In the genomic region with DNA sequence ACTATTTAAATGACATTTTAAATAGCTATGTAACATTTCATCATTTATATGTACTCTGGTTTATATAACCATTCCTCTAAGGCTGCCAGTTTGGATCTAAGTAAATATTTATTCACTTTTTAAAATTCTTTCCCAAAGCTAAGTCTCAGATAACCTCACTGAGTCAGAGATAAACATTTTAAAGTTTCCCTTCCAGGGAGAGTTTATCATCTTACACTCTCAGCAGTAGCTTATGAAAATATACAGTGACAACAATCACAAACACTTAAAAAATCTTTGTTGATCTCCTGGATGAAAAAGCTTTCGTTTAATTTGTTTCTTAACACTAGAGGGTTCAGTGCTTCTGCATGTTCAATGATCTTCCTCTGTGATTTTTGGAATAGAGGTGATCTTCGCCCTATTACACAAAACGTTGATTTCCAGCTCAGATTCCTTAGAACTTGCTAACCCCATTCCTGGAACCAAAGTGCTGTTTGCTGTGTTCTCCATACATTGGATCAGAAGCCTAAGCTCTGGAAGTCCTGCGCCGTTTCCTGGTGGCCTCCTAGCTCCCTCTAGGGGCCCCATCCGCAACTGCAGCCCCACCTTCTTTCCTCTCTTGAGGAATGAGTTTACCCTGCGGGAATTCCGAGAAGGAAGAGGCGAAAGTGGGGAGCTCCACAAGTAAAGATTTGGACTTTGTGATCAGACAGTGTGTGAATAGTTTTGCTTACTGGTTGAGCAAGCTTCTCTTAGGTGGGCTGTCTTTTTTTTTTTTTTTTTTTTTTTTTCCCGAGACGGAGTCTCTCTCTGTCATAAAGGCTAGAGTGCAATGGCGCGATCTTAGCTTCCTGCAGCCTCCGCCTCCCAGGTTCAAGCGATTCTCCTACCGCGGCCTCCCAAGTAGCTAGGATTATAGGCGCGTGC, we compare ENCODE assay signal across 8 cellular contexts. TPM values are rescaled to one million over a fixed set of nuclear protein-coding genes. Genes with fewer than 3 reads are reported as not detected.
DNase-seq lines count a peak whose midpoint lies in the region; ATAC-seq and TF ChIP-seq lines count a peak whose summit lies in the region.

No MANE protein-coding gene starts in this region.

- peaks cover 8% of the 10 kb centered on the region for H3K36me3 Mint-ChIP-seq in Caco-2 (ENCODE audit: insufficient read depth, unreplicated experiment)

- ATAC-seq in HG03175 (IDR thresholded peaks at IDR 0.05; ENCODE audit: unreplicated experiment) (no peak), GM19397 (IDR thresholded peaks at IDR 0.05; ENCODE audit: unreplicated experiment) (no peak)

- POLR2A ChIA-PET in Caco-2 (lab: Charles Lee): no interaction called here

- no peaks in the 10 kb centered on the region for H3K27me3 Mint-ChIP-seq in Caco-2 (ENCODE audit: insufficient read depth, unreplicated experiment)

- H3K4me1 ChIP-seq in Caco-2: peaks cover 7% of the 10 kb centered on the region

- TF ChIP-seq CTCF in Caco-2 (IDR thresholded peaks at IDR 0.05; ENCODE audit: insufficient read depth in 1 of 2, low read depth in 1 of 2, low read length in 1 of 2, severe bottlenecking in 1 of 2, unreplicated experiment in 1 of 2): peak; percentile 75 to 78
- TF ChIP-seq CTCF in cardiac fibroblast (IDR thresholded peaks at IDR 0.05; ENCODE audit: low read depth, low read length): peak; percentile 99

- no peaks in the 10 kb centered on the region; the same call in 1 of the 2 replicates for H3K36me3 ChIP-seq in Caco-2 (ENCODE audit: control insufficient read depth, insufficient read depth, low read length)

- H3K4me3 Mint-ChIP-seq in Caco-2 (ENCODE audit: unreplicated experiment): no peak overlapping the region

- H3K4me1 Mint-ChIP-seq in Caco-2 (ENCODE audit: low read depth, unreplicated experiment): peaks cover 6% of the 10 kb centered on the region

- no peaks in the 10 kb centered on the region for H3K9me3 Mint-ChIP-seq in Caco-2 (ENCODE audit: unreplicated experiment)

- DNase-seq in Caco-2 (peak; percentile 60 to 72), HS-27A (ENCODE audit: low read depth) (peak; percentile 82), SW480 (ENCODE audit: low spot score) (peak; percentile 45), cardiac fibroblast (ENCODE audit: low read depth in 2 of 2) (peak; percentile 79 to 81), kidney tubule cell (ENCODE audit: low spot score) (peak; percentile 70)
- peak; percentile 70 for DNase-seq in stimulated activated CD8-positive, alpha-beta memory T cell treated with anti-CD3 and anti-CD28 coated beads, Interleukin-4, amount 100 ng/mL, for 48 hours

- CTCF ChIA-PET in Caco-2 (lab: Charles Lee): interaction anchor here (0.6 to 1.5 kb wide), 19 partner anchors 17 to 1957 kb away, joined by 3 to 17 read pairs (median 5); partner anchors contain the start of genes LIMD1 and SACM1L

- no TSS peak for BruUV-seq in Caco-2 (replicated peaks; lab: Mats Ljungman, UMichigan)

- intact Hi-C loops in Caco-2 (cut with micrococcal nuclease; ENCODE audit: unreplicated experiment): loop anchor here (10.0 kb wide), 1 partner anchor 435 kb away; the partner anchor contains the start of gene TMEM158

- no peaks in the 10 kb centered on the region for H3K27me3 ChIP-seq in Caco-2 (replicated peaks; ENCODE audit: control insufficient read depth, insufficient read depth, low read length)

- H3K4me3 ChIP-seq in Caco-2 (ENCODE audit: low read depth, low read length): no peak overlapping the region
- H3K4me3 ChIP-seq in cardiac fibroblast (replicated peaks in 1 of 2; ENCODE audit: low read depth in 2 of 2, low read length in 2 of 2): no peak overlapping the region

- peak overlapping the region; percentile 11 for H3K27ac Mint-ChIP-seq in Caco-2 (ENCODE audit: unreplicated experiment)

- no peaks in the 10 kb centered on the region for H3K9me3 ChIP-seq in Caco-2

RNA-seq across cellular contexts. Expression of gene SACM1L, which starts 29.3 kb away (rescaled TPM):
- total RNA-seq in Caco-2 (2022): 51.0 and 53.5 TPM in 2 replicates
